Comparison of ENCODE assay signal across 8 cellular contexts in genomic region chr1:1665815-1666251, GRCh38. TPM values are rescaled to one million over a fixed set of nuclear protein-coding genes. Genes with fewer than 3 reads are reported as not detected.
DNase-seq lines count a peak whose midpoint lies in the region; TF ChIP-seq lines count a peak whose summit lies in the region.
"Had no signal": no experiment of that assay in that cellular context is flagged by ENCODE, and none has a peak within 500 bp of the region (broad histone marks: within the 10 kb centered on the region; RNA-seq: fewer than 3 reads in every experiment).

No MANE protein-coding gene starts in this region.

- 76% methylated on average over 25 of the region's 25 CpGs for WGBS in prostate gland

- H3K9me3 ChIP-seq in WERI-Rb-1 (ENCODE audit: severe bottlenecking) = no peaks in the 10 kb centered on the region
- no peaks in the 10 kb centered on the region for H3K9me3 ChIP-seq in prostate gland

- intact Hi-C loops in prostate gland (cut with DNase I) = no loop called here

- no peaks in the 10 kb centered on the region for H3K4me1 ChIP-seq in prostate gland (replicated peaks)

- H3K36me3 ChIP-seq in H7 (replicated peaks; ENCODE audit: control insufficient read depth, insufficient read depth, low read length) (peaks cover 7% of the 10 kb centered on the region), WERI-Rb-1 (peaks cover 29% of the 10 kb centered on the region), prostate gland (peaks cover 0 to 9% of the 10 kb centered on the region in 2 donors)

- no peaks in the 10 kb centered on the region for H3K27me3 ChIP-seq in H7 (ENCODE audit: control insufficient read depth, insufficient read depth, low read length)
- H3K27me3 ChIP-seq in WERI-Rb-1 (ENCODE audit: insufficient read depth, low read depth, severe bottlenecking) = no peaks in the 10 kb centered on the region
- H3K27me3 ChIP-seq in prostate gland (replicated peaks; ENCODE audit: insufficient read depth) = no peaks in the 10 kb centered on the region

- no peak for TF ChIP-seq POLR2A in prostate gland (IDR thresholded peaks at IDR 0.05)

- H3K4me3 ChIP-seq in H7 (ENCODE audit: insufficient read depth, low read depth, low read length) (no peak overlapping the region), WERI-Rb-1 (ENCODE audit: low read depth, low read length) (no peak overlapping the region), fibroblast of the aortic adventitia (ENCODE audit: low read depth, low read length) (no peak overlapping the region), prostate gland (no peak overlapping the region)

- TF ChIP-seq CTCF in WERI-Rb-1 (IDR thresholded peaks at IDR 0.05; ENCODE audit: low read depth, low read length) (peak; percentile 84), fibroblast of the aortic adventitia (IDR thresholded peaks at IDR 0.05; ENCODE audit: insufficient read depth, low read length) (peak; percentile 37), prostate gland (IDR thresholded peaks at IDR 0.05) (no peak)

- no peak overlapping the region for H3K27ac ChIP-seq in WERI-Rb-1
- H3K27ac ChIP-seq in prostate gland = no peak overlapping the region

- peak; percentile 88 for DNase-seq in H7
- DNase-seq in WERI-Rb-1 = peak; percentile 31
- DNase-seq in fibroblast of the aortic adventitia (ENCODE audit: low read depth) = no peak
- DNase-seq in stimulated activated CD4-positive, alpha-beta T cell treated with anti-CD3 and anti-CD28 coated beads, Interleukin-4, amount 100 ng/mL, for 24 hours = peak; percentile 45
- no peak for DNase-seq in NCI-H187 treated with DMSO at 0.1 percent for 48 hours (lab: John Stamatoyannopoulos, UW)
- DNase-seq in NCI-H2029 treated with DMSO at 0.1 percent for 48 hours (lab: John Stamatoyannopoulos, UW) = no peak
- no peak for DNase-seq in prostate gland (ENCODE audit: low spot score)
- DNase-seq: naive B cell had no signal

RNA-seq across cellular contexts. Expression of gene CDK11B, which starts 7.0 kb away (rescaled TPM):
- total RNA-seq in H7 (2014; rRNA removed; shearing (Covaris generic)) = 12.0 and 16.8 TPM in 2 replicates
- 10.5 and 21.6 TPM in 2 replicates for total RNA-seq in fibroblast of the aortic adventitia (ENCODE audit: low replicate concordance)
- 10 to 100 TPM; 15.0 to 31.2 TPM for total RNA-seq in prostate gland

RNA-seq across cellular contexts. Expression of gene SLC35E2B, which starts 26.8 kb away (rescaled TPM):
- total RNA-seq in H7 (2014; rRNA removed; shearing (Covaris generic)) = 47.4 and 54.8 TPM in 2 replicates
- total RNA-seq in fibroblast of the aortic adventitia (ENCODE audit: low replicate concordance) (37.6 and 54.8 TPM in 2 replicates), prostate gland (10 to 100 TPM; 40.3 to 67.1 TPM)

RNA-seq across cellular contexts. Expression of gene MMP23B, which starts 33.9 kb away (rescaled TPM):
- total RNA-seq in H7 (2014; rRNA removed; shearing (Covaris generic)) = 11.9 and 15.7 TPM in 2 replicates
- 13.5 and 35.2 TPM in 2 replicates for total RNA-seq in fibroblast of the aortic adventitia (ENCODE audit: low replicate concordance)
- 10 to 100 TPM in 1 of 2 donors, 1 to 10 TPM in 1; 4.4 to 55.4 TPM for total RNA-seq in prostate gland

RNA-seq across cellular contexts. Expression of gene MIB2, which starts 50.5 kb away (rescaled TPM):
- total RNA-seq in H7 (2014; rRNA removed; shearing (Covaris generic)) = 45.7 and 89.0 TPM in 2 replicates
- total RNA-seq in fibroblast of the aortic adventitia (ENCODE audit: low replicate concordance) = 37.7 and 62.1 TPM in 2 replicates
- 100 to 1,000 TPM in 1 of 2 donors, 10 to 100 TPM in 1; 60.6 to 152 TPM for total RNA-seq in prostate gland

RNA-seq across cellular contexts. Expression of gene CDK11A, which starts 58.3 kb away (rescaled TPM):
- total RNA-seq in H7 (2014; rRNA removed; shearing (Covaris generic)) = 18.6 and 26.2 TPM in 2 replicates
- total RNA-seq in fibroblast of the aortic adventitia (ENCODE audit: low replicate concordance) = 9.8 and 26.5 TPM in 2 replicates
- total RNA-seq in prostate gland = 10 to 100 TPM; 31.1 to 47.4 TPM

Comparison
In these comparisons a context has a peak if more than half of its experiments do, and no peak if none do; other contexts are left out.
1. DNase-seq: peak in H7 (single experiment), WERI-Rb-1 (single experiment) and stimulated activated CD4-positive, alpha-beta T cell treated with anti-CD3 and anti-CD28 coated beads, Interleukin-4, amount 100 ng/mL, for 24 hours (single experiment); none in fibroblast of the aortic adventitia (single experiment), NCI-H187 treated with DMSO at 0.1 percent for 48 hours (single experiment), NCI-H2029 treated with DMSO at 0.1 percent for 48 hours (single experiment) and prostate gland (single experiment).
2. CTCF ChIP-seq: peak in WERI-Rb-1 (single experiment) and fibroblast of the aortic adventitia (single experiment); none in prostate gland (0 of 4).